In the genomic region with DNA sequence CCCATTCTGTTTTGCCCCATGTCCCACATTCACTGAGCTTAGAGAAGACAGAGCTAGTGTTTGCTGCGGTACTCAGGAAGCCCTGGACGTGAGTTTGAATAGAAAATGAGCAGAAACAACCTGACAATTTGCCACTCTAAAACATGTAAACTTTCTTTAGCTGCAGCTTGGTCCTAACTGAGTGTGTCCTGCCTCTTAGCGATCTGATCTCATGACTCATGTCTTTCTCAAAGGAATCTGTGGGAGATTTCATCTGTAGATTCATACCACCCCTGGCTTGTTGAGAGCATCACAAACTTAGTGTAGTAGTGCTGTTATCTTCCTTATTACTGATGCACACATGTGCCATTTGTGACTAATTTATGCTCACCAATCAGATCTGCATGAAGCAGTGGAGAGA, we compare ENCODE assay signal across 10 cellular contexts.
A peak's percentile ranks its signal among the peaks of the same experiment; 100 is the strongest.
DNase-seq lines count a peak whose midpoint lies in the region; ATAC-seq and TF ChIP-seq lines count a peak whose summit lies in the region.
"Had no signal": no experiment of that assay in that cellular context is flagged by ENCODE, and none has a peak within 500 bp of the region (broad histone marks: within the 10 kb centered on the region; RNA-seq: fewer than 3 reads in every experiment).

No MANE protein-coding gene starts in this region.

- H3K36me3 Mint-ChIP-seq in activated CD8-positive, alpha-beta T cell treated with anti-CD3 and anti-CD28 coated beads for 36 hours (ENCODE audit: low read depth) = peaks cover 30% of the 10 kb centered on the region

- TF ChIP-seq CTCF in A673 (conservative IDR thresholded peaks at IDR 0.05; ENCODE audit: low read depth, low read length) = no peak
- no peak for TF ChIP-seq CTCF in activated CD8-positive, alpha-beta T cell treated with anti-CD3 and anti-CD28 coated beads for 36 hours (IDR thresholded peaks at IDR 0.05)

- H3K4me1 ChIP-seq in A673 (ENCODE audit: insufficient read depth, low read length, poor library complexity, severe bottlenecking) = peaks cover 60% of the 10 kb centered on the region

- H3K9me3 ChIP-seq in A673 (ENCODE audit: low read depth, low read length, poor library complexity, severe bottlenecking) = no peaks in the 10 kb centered on the region
- H3K9me3 ChIP-seq: SJCRH30 had no signal

- H3K4me3 Mint-ChIP-seq in activated CD8-positive, alpha-beta T cell treated with anti-CD3 and anti-CD28 coated beads for 36 hours = no peak overlapping the region

- intact Hi-C loops in A673 (cut with micrococcal nuclease; ENCODE audit: unreplicated experiment) = loop anchor here (5.0 kb wide), 1 partner anchor 81 kb away; no protein-coding TSS in a partner anchor
- intact Hi-C loops in activated CD8-positive, alpha-beta T cell treated with anti-CD3 and anti-CD28 coated beads for 36 hours (cut with micrococcal nuclease) = loop anchor here (5.0 to 10.0 kb wide), 2 partner anchors 58 to 86 kb away; partner anchors contain the start of gene ITPR2

- CTCF ChIA-PET in A673 (lab: Charles Lee) = no interaction called here
- CTCF ChIA-PET in activated CD8-positive, alpha-beta T cell treated with anti-CD3 and anti-CD28 coated beads for 36 hours (lab: Charles Lee) = interaction anchor here (1.0 to 1.6 kb wide), 4 partner anchors 9 to 139 kb away, joined by 3 to 6 read pairs (median 4); no protein-coding TSS in a partner anchor

- H3K27me3 Mint-ChIP-seq in activated CD8-positive, alpha-beta T cell treated with anti-CD3 and anti-CD28 coated beads for 36 hours = no peaks in the 10 kb centered on the region

- peak; percentile 41 for ATAC-seq in activated CD8-positive, alpha-beta T cell treated with anti-CD3 and anti-CD28 coated beads for 36 hours
- ATAC-seq in GM18861 (IDR thresholded peaks at IDR 0.05; ENCODE audit: unreplicated experiment) = no peak
- no peak for ATAC-seq in GM18873 (IDR thresholded peaks at IDR 0.05; ENCODE audit: low FRiP score, unreplicated experiment)
- no peak for ATAC-seq in HG02623 (IDR thresholded peaks at IDR 0.05; ENCODE audit: unreplicated experiment)

- no peak overlapping the region for H3K27ac ChIP-seq in A673 (ENCODE audit: low read depth, low read length, poor library complexity, severe bottlenecking)
- H3K27ac ChIP-seq: SJCRH30 had no signal

- H3K4me3 ChIP-seq in A673 (ENCODE audit: low read depth, low read length, poor library complexity, severe bottlenecking) = no peak overlapping the region
- H3K4me3 ChIP-seq: SJCRH30 had no signal

- H3K4me1 Mint-ChIP-seq in activated CD8-positive, alpha-beta T cell treated with anti-CD3 and anti-CD28 coated beads for 36 hours (ENCODE audit: low read depth) = peaks cover 80% of the 10 kb centered on the region

- POLR2A ChIA-PET in A673 (lab: Charles Lee; ENCODE audit: low non-redundant PET) = interaction anchor here (0.7 kb wide), 1 partner anchor 20 kb away, joined by 3 read pairs; no protein-coding TSS in a partner anchor
- POLR2A ChIA-PET in activated CD8-positive, alpha-beta T cell treated with anti-CD3 and anti-CD28 coated beads for 36 hours (lab: Charles Lee) = no interaction called here

- peak overlapping the region; percentile 31 for H3K27ac Mint-ChIP-seq in activated CD8-positive, alpha-beta T cell treated with anti-CD3 and anti-CD28 coated beads for 36 hours

- no peaks in the 10 kb centered on the region for H3K36me3 ChIP-seq in A673 (ENCODE audit: insufficient read depth, low read length, poor library complexity, severe bottlenecking)
- H3K36me3 ChIP-seq: SJCRH30 had no signal

- no peaks in the 10 kb centered on the region for H3K27me3 ChIP-seq in A673 (replicated peaks; ENCODE audit: insufficient read depth, low read depth, low read length, poor library complexity)
- H3K27me3 ChIP-seq: SJCRH30 had no signal

- DNase-seq in A673 (ENCODE audit: low spot score) (peak; percentile 76), H4 (ENCODE audit: low spot score) (peak; percentile 18), hepatic stellate cell (ENCODE audit: low spot score) (peak; percentile 68), NCI-H1694 (lab: John Stamatoyannopoulos, UW) (no peak)
- DNase-seq in activated CD8-positive, alpha-beta T cell treated with anti-CD3 and anti-CD28 coated beads for 36 hours = no peak
- DNase-seq: NCI-H1048, SJCRH30 had no signal

- no peaks in the 10 kb centered on the region for H3K9me3 Mint-ChIP-seq in activated CD8-positive, alpha-beta T cell treated with anti-CD3 and anti-CD28 coated beads for 36 hours

- no TSS peak for BruUV-seq in A673 (replicated peaks; lab: Mats Ljungman, UMichigan)

Comparison
In these comparisons a context has a peak if more than half of its experiments do, and no peak if none do; other contexts are left out.
1. DNase-seq: peak in A673 (single experiment), H4 (single experiment) and hepatic stellate cell (single experiment); none in activated CD8-positive, alpha-beta T cell treated with anti-CD3 and anti-CD28 coated beads for 36 hours (single experiment) and NCI-H1694 (single experiment).